ENCODE assay signal across 27 cellular contexts in the genomic region with DNA sequence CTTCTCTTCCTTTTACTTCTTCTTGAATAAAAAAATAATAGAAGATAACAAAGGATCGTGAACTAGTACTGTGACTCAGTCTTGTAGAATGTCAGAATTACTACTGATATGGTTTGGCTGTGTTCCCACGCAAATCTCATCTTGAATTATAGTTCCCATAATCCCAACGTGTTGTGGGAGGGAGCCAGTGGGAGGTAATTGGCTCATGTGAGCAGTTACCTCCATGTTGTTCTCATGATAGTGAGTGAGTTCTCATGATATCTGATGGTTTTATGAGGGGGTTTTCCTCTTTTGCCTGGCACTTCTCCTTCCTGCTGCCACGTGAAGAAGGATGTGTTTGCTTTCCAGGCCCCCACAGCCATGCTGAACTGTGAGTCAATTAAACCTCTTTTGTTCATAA.
A peak's percentile ranks its signal among the peaks of the same experiment; 100 is the strongest.
DNase-seq lines count a peak whose midpoint lies in the region; ATAC-seq and TF ChIP-seq lines count a peak whose summit lies in the region.
"Had no signal": no experiment of that assay in that cellular context is flagged by ENCODE, and none has a peak within 500 bp of the region (broad histone marks: within the 10 kb centered on the region; RNA-seq: fewer than 3 reads in every experiment).

No MANE protein-coding gene starts in this region.

- ATAC-seq in IMR-90 (ENCODE audit: low read depth): no peak
- no peak for ATAC-seq in left cardiac atrium
- ATAC-seq in HG02798 (IDR thresholded peaks at IDR 0.05; ENCODE audit: poor library complexity, unreplicated experiment): no peak
- ATAC-seq: activated T-cell treated with anti-CD3 and anti-CD28 coated beads, Interleukin-2, amount 50 U/mL, for 72 hours; body of pancreas; heart right ventricle; left ventricle myocardium superior; natural killer cell; stimulated activated naive B cell treated with anti-CD40 and anti-IgM and Interleukin-4, amounts not matched to agents 10 μg/mL and 1 μg/mL and 100 μg/mL, for 72 hours had no signal

- no peak for TF ChIP-seq POLR2A in IMR-90 (IDR thresholded peaks at IDR 0.05; ENCODE audit: low read depth, low read length)

- H2BK20ac ChIP-seq in IMR-90 (ENCODE audit: low read depth, low read length): no peak overlapping the region

- H2BK15ac ChIP-seq in IMR-90 (ENCODE audit: low read depth, low read length): no peak overlapping the region

- intact Hi-C loops in IMR-90 (cut with micrococcal nuclease): no loop called here
- intact Hi-C loops in left cardiac atrium (cut with DNase I): no loop called here

- WGBS in IMR-90 (ENCODE audit: extremely low coverage in 2 of 2, insufficient read length in 1 of 2), 2 experiments: no CpG with 5 or more reads among the region's 4 CpGs

- H3K9me3 ChIP-seq in IMR-90 (ENCODE audit: control insufficient read depth, insufficient read depth, low read length): no peaks in the 10 kb centered on the region
- H3K9me3 ChIP-seq: body of pancreas, heart right ventricle, testis, vagina had no signal

- H3K4me3 ChIP-seq in IMR-90 (ENCODE audit: insufficient read depth, low read depth, low read length) (no peak overlapping the region), brain microvascular endothelial cell (ENCODE audit: low read depth, low read length) (no peak overlapping the region)
- H3K4me3 ChIP-seq: body of pancreas, coronary artery, heart right ventricle, skin epidermis, testis, vagina had no signal

- no peak overlapping the region for H2BK5ac ChIP-seq in IMR-90 (ENCODE audit: low read depth, low read length, poor library complexity, severe bottlenecking)

- no peak overlapping the region for H3K4me2 ChIP-seq in IMR-90 (ENCODE audit: low read depth, low read length)

- BruUV-seq in IMR-90 (replicated peaks; lab: Mats Ljungman, UMichigan): no TSS peak

- no peak overlapping the region for H3K4ac ChIP-seq in IMR-90 (ENCODE audit: low read depth, low read length)

- no peak overlapping the region for H4K91ac ChIP-seq in IMR-90 (ENCODE audit: insufficient read depth, low read depth, low read length)

- H3K27me3 ChIP-seq in IMR-90 (ENCODE audit: control insufficient read depth, insufficient read depth, low read length) (no peaks in the 10 kb centered on the region), brain microvascular endothelial cell (replicated peaks) (no peaks in the 10 kb centered on the region)
- H3K27me3 ChIP-seq: body of pancreas, heart right ventricle, testis, vagina had no signal

- DNase-seq in IMR-90: peak; percentile 56
- DNase-seq in brain microvascular endothelial cell: peak; percentile 87
- peak; percentile 49 for DNase-seq in iris pigment epithelial cell (ENCODE audit: low read depth)
- DNase-seq in left cardiac atrium: no peak
- no peak for DNase-seq in NCI-H187 (lab: John Stamatoyannopoulos, UW)
- DNase-seq in RPMI8226: no peak
- DNase-seq: activated T-cell treated with anti-CD3 and anti-CD28 coated beads, Interleukin-2, amount 50 U/mL, for 72 hours; CD4-positive, alpha-beta memory T cell; heart right ventricle; HFFc6; Kasumi-1; left ventricle myocardium superior; midbrain; natural killer cell; NCI-H1048; NCI-H1930; NCI-H2227 treated with DMSO at 0.1 percent for 48 hours; NCI-H774; OCI-M1; SHP77; stimulated activated naive B cell treated with anti-CD40 and anti-IgM and Interleukin-4, amounts not matched to agents 10 μg/mL and 1 μg/mL and 100 μg/mL, for 72 hours; testis had no signal

- H3K9me1 ChIP-seq in IMR-90 (ENCODE audit: insufficient read depth, low read length): no peaks in the 10 kb centered on the region

- no peak overlapping the region for H4K8ac ChIP-seq in IMR-90 (ENCODE audit: low read depth in 2 of 2, low read length in 2 of 2)

- CTCF ChIA-PET in IMR-90 (lab: Yijun Ruan, JAX): no interaction called here

- no peak for TF ChIP-seq RAD21 in IMR-90 (IDR thresholded peaks at IDR 0.05; ENCODE audit: low read length)

- TF ChIP-seq CTCF in IMR-90 (conservative IDR thresholded peaks at IDR 0.05; ENCODE audit: low read depth, low read length) (no peak), brain microvascular endothelial cell (IDR thresholded peaks at IDR 0.05; ENCODE audit: low read depth, low read length, missing control alignments) (no peak)

- no peak overlapping the region for H3K56ac ChIP-seq in IMR-90 (ENCODE audit: extremely low read depth, insufficient read depth, low read length)

- dilution Hi-C loops in IMR-90 (cut with HindIII; ENCODE audit: low sequenced_read_pairs, unreplicated experiment): no loop called here

- POLR2A ChIA-PET in IMR-90 (lab: Charles Lee; ENCODE audit: unreplicated experiment): no interaction called here

- no peak overlapping the region for H2BK120ac ChIP-seq in IMR-90 (ENCODE audit: low read depth, low read length)

- no peak overlapping the region for H2AFZ ChIP-seq in IMR-90 (replicated peaks; ENCODE audit: low read length, poor library complexity)

- H3K79me1 ChIP-seq in IMR-90 (ENCODE audit: low read depth in 1 of 2, low read length in 2 of 2): no peaks in the 10 kb centered on the region; a peak in 1 of 4 replicates

- H3K36me3 ChIP-seq in IMR-90 (ENCODE audit: control insufficient read depth, insufficient read depth, low read length) (no peaks in the 10 kb centered on the region), brain microvascular endothelial cell (replicated peaks) (no peaks in the 10 kb centered on the region)
- H3K36me3 ChIP-seq: heart right ventricle, vagina had no signal

- H3K4me1 ChIP-seq in IMR-90 (ENCODE audit: control insufficient read depth, insufficient read depth, low read length): no peaks in the 10 kb centered on the region
- H3K4me1 ChIP-seq: body of pancreas, heart right ventricle, testis, vagina had no signal

- no peak overlapping the region for H4K5ac ChIP-seq in IMR-90 (ENCODE audit: low read depth, low read length)

- no peak overlapping the region for H3K14ac ChIP-seq in IMR-90 (replicated peaks; ENCODE audit: low read depth, low read length)

- in situ Hi-C loops in IMR-90 (cut with MboI; ENCODE audit: low sequenced_read_pairs): no loop called here
- in situ Hi-C loops in brain microvascular endothelial cell (cut with HindIII; ENCODE audit: low pct_ligation_motif_present, low sequenced_read_pairs): no loop called here

- H4K20me1 ChIP-seq in IMR-90 (ENCODE audit: insufficient read depth, low read length): no peaks in the 10 kb centered on the region

- no peak overlapping the region for H3K9ac ChIP-seq in IMR-90 (ENCODE audit: low read depth, low read length)

- no peak overlapping the region for H2AK9ac ChIP-seq in IMR-90 (replicated peaks; ENCODE audit: low read depth, low read length, poor library complexity)

- no peak overlapping the region for H2AK5ac ChIP-seq in IMR-90 (ENCODE audit: low read depth, low read length)

- H3K23ac ChIP-seq in IMR-90 (ENCODE audit: low read depth, low read length): no peak overlapping the region

- H3K18ac ChIP-seq in IMR-90 (ENCODE audit: low read depth, low read length): no peak overlapping the region

- H3K27ac ChIP-seq in IMR-90 (ENCODE audit: insufficient read depth, low read length): no peak overlapping the region
- H3K27ac ChIP-seq in brain microvascular endothelial cell: peak overlapping the region; percentile 13
- H3K27ac ChIP-seq: body of pancreas, coronary artery, heart right ventricle, skin epidermis, testis, vagina had no signal

TF ChIP-seq in IMR-90, 13 proteins besides CTCF, POLR2A, EP300 and RAD21:
- TF ChIP-seq FOS (IDR thresholded peaks at IDR 0.05; ENCODE audit: low read depth, low read length) (no peak), MXI1 (IDR thresholded peaks at IDR 0.05; ENCODE audit: borderline replicate concordance, low read depth, low read length) (no peak), NFE2L2 (IDR thresholded peaks at IDR 0.05; ENCODE audit: low read depth, low read length) (no peak), CHD1 (IDR thresholded peaks at IDR 0.05; ENCODE audit: low read depth, low read length) (no peak), MAFK (IDR thresholded peaks at IDR 0.05; ENCODE audit: low read depth, low read length) (no peak), MAZ (IDR thresholded peaks at IDR 0.05; ENCODE audit: borderline replicate concordance, low read depth, low read length) (no peak), CEBPB (IDR thresholded peaks at IDR 0.05; ENCODE audit: low read depth, low read length) (no peak), RFX5 (IDR thresholded peaks at IDR 0.05; ENCODE audit: low read depth, low read length) (no peak), RCOR1 (IDR thresholded peaks at IDR 0.05; ENCODE audit: insufficient replicate concordance, low read length) (no peak), BHLHE40 (IDR thresholded peaks at IDR 0.05; ENCODE audit: low read depth, low read length) (no peak)
- TF ChIP-seq, protein P1, sequence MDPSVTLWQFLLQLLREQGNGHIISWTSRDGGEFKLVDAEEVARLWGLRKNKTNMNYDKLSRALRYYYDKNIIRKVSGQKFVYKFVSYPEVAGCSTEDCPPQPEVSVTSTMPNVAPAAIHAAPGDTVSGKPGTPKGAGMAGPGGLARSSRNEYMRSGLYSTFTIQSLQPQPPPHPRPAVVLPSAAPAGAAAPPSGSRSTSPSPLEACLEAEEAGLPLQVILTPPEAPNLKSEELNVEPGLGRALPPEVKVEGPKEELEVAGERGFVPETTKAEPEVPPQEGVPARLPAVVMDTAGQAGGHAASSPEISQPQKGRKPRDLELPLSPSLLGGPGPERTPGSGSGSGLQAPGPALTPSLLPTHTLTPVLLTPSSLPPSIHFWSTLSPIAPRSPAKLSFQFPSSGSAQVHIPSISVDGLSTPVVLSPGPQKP (IDR thresholded peaks at IDR 0.05; ENCODE audit: borderline replicate concordance, low read depth, low read length): no peak
- TF ChIP-seq, protein P2, sequence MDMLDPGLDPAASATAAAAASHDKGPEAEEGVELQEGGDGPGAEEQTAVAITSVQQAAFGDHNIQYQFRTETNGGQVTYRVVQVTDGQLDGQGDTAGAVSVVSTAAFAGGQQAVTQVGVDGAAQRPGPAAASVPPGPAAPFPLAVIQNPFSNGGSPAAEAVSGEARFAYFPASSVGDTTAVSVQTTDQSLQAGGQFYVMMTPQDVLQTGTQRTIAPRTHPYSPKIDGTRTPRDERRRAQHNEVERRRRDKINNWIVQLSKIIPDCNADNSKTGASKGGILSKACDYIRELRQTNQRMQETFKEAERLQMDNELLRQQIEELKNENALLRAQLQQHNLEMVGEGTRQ (IDR thresholded peaks at IDR 0.05; ENCODE audit: low read depth, low read length): no peak

Comparison
In these comparisons a context has a peak if more than half of its experiments do, and no peak if none do; other contexts are left out.
1. DNase-seq: peak in IMR-90 (single experiment), brain microvascular endothelial cell (single experiment) and iris pigment epithelial cell (single experiment); none in left cardiac atrium (single experiment), NCI-H187 (0 of 2) and RPMI8226 (single experiment).